Comparison of ENCODE assay signal across 13 cellular contexts in the genomic region with DNA sequence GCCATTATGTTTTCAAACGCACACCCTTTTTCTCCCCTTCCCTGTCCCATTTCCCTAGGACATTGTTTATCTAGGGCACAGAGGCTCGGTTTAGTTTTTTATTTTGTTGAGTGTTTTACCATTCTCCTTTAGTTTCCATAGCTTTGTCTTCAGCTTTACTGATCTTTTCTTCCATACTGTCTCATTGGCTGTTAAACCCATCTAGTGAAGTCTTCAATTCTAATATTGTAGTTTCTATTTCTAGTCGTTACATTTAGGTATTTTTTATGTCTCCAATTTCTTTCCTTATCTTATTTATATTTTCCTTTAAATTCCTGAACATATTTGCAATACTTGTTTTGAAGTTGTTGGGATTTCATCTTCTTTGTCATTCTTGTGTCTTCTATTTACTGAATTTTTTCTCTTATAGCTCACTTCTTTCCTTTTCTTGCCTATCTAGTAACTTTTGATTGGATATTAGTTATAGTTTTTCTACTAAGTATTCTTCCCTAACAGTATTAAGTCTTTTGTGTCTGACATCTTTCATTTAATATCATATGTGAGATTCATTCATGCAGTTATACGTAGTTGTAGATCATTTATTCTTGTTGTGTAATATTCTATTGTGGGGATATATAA. TPM values are rescaled to one million over a fixed set of nuclear protein-coding genes. Genes with fewer than 3 reads are reported as not detected.
DNase-seq lines count a peak whose midpoint lies in the region; ATAC-seq and TF ChIP-seq lines count a peak whose summit lies in the region.
"Had no signal": no experiment of that assay in that cellular context is flagged by ENCODE, and none has a peak within 500 bp of the region (broad histone marks: within the 10 kb centered on the region; RNA-seq: fewer than 3 reads in every experiment).

No MANE protein-coding gene starts in this region.

- peaks cover 34% of the 10 kb centered on the region for H3F3A ChIP-seq in smooth muscle cell (ENCODE audit: low read depth)

- no peak overlapping the region for H3K4me2 ChIP-seq in smooth muscle cell

- H3K4me3 Mint-ChIP-seq in CD8-positive, alpha-beta T cell = peak overlapping the region; percentile 54
- H3K4me3 Mint-ChIP-seq in T-cell = peak overlapping the region; percentile 39 to 80 (median 53)
- peak overlapping the region; percentile 59 to 70 for H3K4me3 Mint-ChIP-seq in effector memory CD8-positive, alpha-beta T cell

- CTCF ChIA-PET in CD8-positive, alpha-beta T cell (lab: Charles Lee) = interaction anchor here (3.0 to 20.2 kb wide), 4 partner anchors 8 to 50 kb away, joined by 15 to 562 read pairs (median 270); a partner anchor contains a TSS
- CTCF ChIA-PET in T-cell (lab: Charles Lee) = interaction anchor here (0.6 to 2.1 kb wide), 7 partner anchors 8 to 52 kb away, joined by 3 to 7 read pairs (median 4); no protein-coding TSS in a partner anchor

- H2AFZ ChIP-seq in smooth muscle cell (ENCODE audit: low read depth) = no peak overlapping the region

- no peaks in the 10 kb centered on the region for H4K20me1 ChIP-seq in smooth muscle cell (ENCODE audit: low read depth)

- 95% methylated on average over 4 of the region's 4 CpGs for WGBS in smooth muscle cell (ENCODE audit: low lambda C conversion rate)

- H3K79me2 ChIP-seq in smooth muscle cell (ENCODE audit: low read depth) = peaks cover 70% of the 10 kb centered on the region

- no peak overlapping the region for H3K27ac ChIP-seq in CD8-positive, alpha-beta T cell (ENCODE audit: low read depth, low read length)
- peak overlapping the region; percentile 99 for H3K27ac ChIP-seq in smooth muscle cell (ENCODE audit: low read depth)

- peaks cover 96% of the 10 kb centered on the region for H3K4me1 Mint-ChIP-seq in CD8-positive, alpha-beta T cell (ENCODE audit: low read depth)
- peaks cover 97 to 100% (median 99%) of the 10 kb centered on the region in 3 donors for H3K4me1 Mint-ChIP-seq in T-cell
- peaks cover 73 to 87% of the 10 kb centered on the region in 2 donors for H3K4me1 Mint-ChIP-seq in effector memory CD8-positive, alpha-beta T cell (ENCODE audit: low read depth in 2 of 2)

- peaks cover 6% of the 10 kb centered on the region for H3K9me3 Mint-ChIP-seq in CD8-positive, alpha-beta T cell
- peaks cover 0 to 8% (median 6%) of the 10 kb centered on the region in 3 donors for H3K9me3 Mint-ChIP-seq in T-cell
- no peaks in the 10 kb centered on the region for H3K9me3 Mint-ChIP-seq in effector memory CD8-positive, alpha-beta T cell

- H3K9me3 ChIP-seq in CD8-positive, alpha-beta T cell (ENCODE audit: low read length) = no peaks in the 10 kb centered on the region
- no peaks in the 10 kb centered on the region for H3K9me3 ChIP-seq in smooth muscle cell (replicated peaks; ENCODE audit: low read depth)

- ATAC-seq in CD8-positive, alpha-beta T cell = no peak
- ATAC-seq in T-cell (replicated peaks in 1 of 4) (no peak), GM18907 (IDR thresholded peaks at IDR 0.05; ENCODE audit: unreplicated experiment) (no peak), GM19467 (IDR thresholded peaks at IDR 0.05; ENCODE audit: unreplicated experiment) (no peak)
- ATAC-seq in effector memory CD8-positive, alpha-beta T cell (replicated peaks) = no peak
- ATAC-seq: stimulated activated naive CD8-positive, alpha-beta T cell treated with anti-CD3 and anti-CD28 coated beads, Interleukin-15, amount 100 ng/mL, for 72 hours had no signal

- peaks cover 71% of the 10 kb centered on the region for H3K36me3 Mint-ChIP-seq in CD8-positive, alpha-beta T cell
- H3K36me3 Mint-ChIP-seq in T-cell = peaks cover 47% of the 10 kb centered on the region
- H3K36me3 Mint-ChIP-seq in effector memory CD8-positive, alpha-beta T cell (ENCODE audit: insufficient read depth) = peaks cover 26% of the 10 kb centered on the region

- H3K27me3 Mint-ChIP-seq in CD8-positive, alpha-beta T cell (ENCODE audit: low read depth) = no peaks in the 10 kb centered on the region
- H3K27me3 Mint-ChIP-seq in T-cell = no peaks in the 10 kb centered on the region
- H3K27me3 Mint-ChIP-seq in effector memory CD8-positive, alpha-beta T cell = no peaks in the 10 kb centered on the region
- H3K27me3 Mint-ChIP-seq: stimulated activated naive CD8-positive, alpha-beta T cell treated with anti-CD3 and anti-CD28 coated beads, Interleukin-15, amount 100 ng/mL, for 72 hours had no signal

- peaks cover 98% of the 10 kb centered on the region for H3K4me1 ChIP-seq in CD8-positive, alpha-beta T cell (ENCODE audit: insufficient read depth, low read length)
- peaks cover 40% of the 10 kb centered on the region for H3K4me1 ChIP-seq in smooth muscle cell (ENCODE audit: low read depth)

- intact Hi-C loops in CD8-positive, alpha-beta T cell (cut with DNase I, micrococcal nuclease) = loop anchor here in 1 of 2 experiments (10.0 kb wide), 1 partner anchor 292 kb away; a partner anchor contains a TSS

- DNase-seq in CD8-positive, alpha-beta T cell = no peak
- DNase-seq in T-cell (no peak), smooth muscle cell (lab: John Stamatoyannopoulos, UW; ENCODE audit: unreplicated experiment) (no peak), AG08395 (ENCODE audit: low spot score) (no peak)
- no peak for DNase-seq in effector memory CD8-positive, alpha-beta T cell
- DNase-seq: Calu3; NCI-H1105; stimulated activated naive CD8-positive, alpha-beta T cell treated with anti-CD3 and anti-CD28 coated beads, Interleukin-15, amount 100 ng/mL, for 72 hours had no signal

- POLR2A ChIA-PET in CD8-positive, alpha-beta T cell (lab: Charles Lee) = interaction anchor here (0.7 to 10.5 kb wide), 4 partner anchors 8 to 38 kb away, joined by 4 to 107 read pairs (median 61); no protein-coding TSS in a partner anchor
- POLR2A ChIA-PET in T-cell (lab: Charles Lee) = interaction anchor here in 1 of 2 donors (1.9 kb wide), 1 partner anchor 33 kb away, joined by 8 read pairs; no protein-coding TSS in a partner anchor

- peaks cover 8% of the 10 kb centered on the region for H3K36me3 ChIP-seq in CD8-positive, alpha-beta T cell (ENCODE audit: insufficient read depth, low read length)
- no peaks in the 10 kb centered on the region for H3K36me3 ChIP-seq in smooth muscle cell (ENCODE audit: low read depth)

- no peaks in the 10 kb centered on the region for H3K27me3 ChIP-seq in CD8-positive, alpha-beta T cell (ENCODE audit: insufficient read depth, low read length)
- H3K27me3 ChIP-seq in smooth muscle cell (ENCODE audit: low read depth) = no peaks in the 10 kb centered on the region

- no peak overlapping the region for H3K9ac ChIP-seq in smooth muscle cell (ENCODE audit: low read depth)

- H3K27ac Mint-ChIP-seq in CD8-positive, alpha-beta T cell = peak overlapping the region; percentile 96
- peak overlapping the region; percentile 95 to 99 for H3K27ac Mint-ChIP-seq in T-cell
- peak overlapping the region; percentile 91 to 94 for H3K27ac Mint-ChIP-seq in effector memory CD8-positive, alpha-beta T cell

- no peak overlapping the region for H3K4me3 ChIP-seq in CD8-positive, alpha-beta T cell (ENCODE audit: low read depth, low read length)
- no peak overlapping the region for H3K4me3 ChIP-seq in smooth muscle cell

- no peak for TF ChIP-seq CTCF in CD8-positive, alpha-beta T cell (IDR thresholded peaks at IDR 0.05)
- TF ChIP-seq CTCF in smooth muscle cell (IDR thresholded peaks at IDR 0.05; ENCODE audit: borderline replicate concordance, insufficient read depth, poor library complexity, severe bottlenecking) = no peak

RNA-seq across cellular contexts. Expression of a gene that starts 41.0 kb away (rescaled TPM):
- total RNA-seq in CD8-positive, alpha-beta T cell = under 1 TPM in 1 of 2 experiments, not detected in 1; 0.36 TPM
- total RNA-seq in T-cell = under 1 TPM; 0.12 to 0.26 (median 0.23) TPM
- total RNA-seq in smooth muscle cell = 0.13 and 0.40 TPM in 2 replicates
- polyA plus RNA-seq in smooth muscle cell = not detected in 2 replicates
- total RNA-seq: Calu3, IMR-90, myocyte, right cardiac atrium had no signal
- polyA plus RNA-seq: IMR-90, right cardiac atrium had no signal

RNA-seq across cellular contexts. Expression of a gene that starts 42.6 kb away (rescaled TPM):
- 10 to 100 TPM; 63.9 to 66.1 TPM for total RNA-seq in CD8-positive, alpha-beta T cell
- 100 to 1,000 TPM; 130 to 204 (median 194) TPM for total RNA-seq in T-cell
- 39.8 and 42.7 TPM in 2 replicates for total RNA-seq in smooth muscle cell
- polyA plus RNA-seq in smooth muscle cell = 46.3 and 82.5 TPM in 2 replicates
